Comparison of ENCODE assay signal across 33 cellular contexts in genomic region chr9:82356131-82356530, GRCh38.
"Had no signal": no experiment of that assay in that cellular context is flagged by ENCODE, and none has a peak within 500 bp of the region (broad histone marks: within the 10 kb centered on the region; RNA-seq: fewer than 3 reads in every experiment).

No MANE protein-coding gene starts in this region.

- H3K9me3 Mint-ChIP-seq: activated CD4-positive, alpha-beta T cell treated with anti-CD3 and anti-CD28 coated beads, Interleukin-2, amount 10 ng/mL, durations not matched to agents 24 days and 14 days; activated naive CD4-positive, alpha-beta T cell treated with anti-CD3 and anti-CD28 coated beads for 36 hours; activated naive CD4-positive, alpha-beta T cell treated with anti-CD3 and anti-CD28 coated beads, Interleukin-2, amount 50 U/mL, for 24 hours; activated naive CD8-positive, alpha-beta T cell treated with anti-CD3 and anti-CD28 coated beads for 36 hours had no signal

- FAIRE-seq: colon had no signal

- H3K4me1 ChIP-seq: adrenal gland, body of pancreas, esophagus muscularis mucosa, gastroesophageal sphincter, heart right ventricle had no signal

- H3K79me2 ChIP-seq: hepatocyte had no signal

- H3K4me2 ChIP-seq: hepatocyte had no signal

- H3K36me3 ChIP-seq: adrenal gland, esophagus muscularis mucosa, gastroesophageal sphincter, heart right ventricle had no signal

- H3K27me3 ChIP-seq: adrenal gland, body of pancreas, esophagus muscularis mucosa, gastroesophageal sphincter, heart right ventricle, hepatocyte had no signal

- H3K4me1 Mint-ChIP-seq: activated CD4-positive, alpha-beta T cell treated with anti-CD3 and anti-CD28 coated beads for 36 hours; activated CD4-positive, alpha-beta T cell treated with anti-CD3 and anti-CD28 coated beads, Interleukin-2, amount 10 ng/mL, durations not matched to agents 24 days and 14 days; activated CD8-positive, alpha-beta memory T cell treated with anti-CD3 and anti-CD28 coated beads, Interleukin-2, amount 10 ng/mL, durations not matched to agents 7 days and 5 days; activated naive CD4-positive, alpha-beta T cell treated with anti-CD3 and anti-CD28 coated beads, Interleukin-2, amount 50 U/mL, for 24 hours; activated naive CD8-positive, alpha-beta T cell treated with anti-CD3 and anti-CD28 coated beads for 36 hours; activated naive CD8-positive, alpha-beta T cell treated with anti-CD3 and anti-CD28 coated beads, Interleukin-2, amount 50 U/mL, for 24 hours had no signal

- DNase-seq: activated CD4-positive, alpha-beta memory T cell treated with anti-CD3 and anti-CD28 coated beads for 36 hours; activated CD4-positive, alpha-beta T cell treated with anti-CD3 and anti-CD28 coated beads for 36 hours; activated CD4-positive, alpha-beta T cell treated with anti-CD3 and anti-CD28 coated beads, Interleukin-2, amount 10 ng/mL, durations not matched to agents 24 days and 14 days; activated CD4-positive, CD25-positive, alpha-beta regulatory T cell; activated CD4-positive, CD25-positive, alpha-beta regulatory T cell treated with anti-CD3 and anti-CD28 coated beads, Interleukin-2, amount 50 U/mL, for 72 hours; activated CD8-positive, alpha-beta memory T cell treated with anti-CD3 and anti-CD28 coated beads, Interleukin-2, amount 10 ng/mL, durations not matched to agents 7 days and 5 days; activated CD8-positive, alpha-beta memory T cell treated with anti-CD3 and anti-CD28 coated beads, Interleukin-2, amount 50 U/mL, for 4 hours; activated CD8-positive, alpha-beta T cell treated with anti-CD3 and anti-CD28 coated beads, Interleukin-2, amount 10 ng/mL, durations not matched to agents 7 days and 5 days; activated effector memory CD4-positive, alpha-beta T cell treated with anti-CD3 and anti-CD28 coated beads, Interleukin-2, amount 50 U/mL, for 16 hours; activated naive CD4-positive, alpha-beta T cell treated with anti-CD3 and anti-CD28 coated beads for 36 hours; activated naive CD8-positive, alpha-beta T cell treated with anti-CD3 and anti-CD28 coated beads for 36 hours; activated naive CD8-positive, alpha-beta T cell treated with anti-CD3 and anti-CD28 coated beads, Interleukin-2, amount 50 U/mL, for 24 hours; activated T-cell treated with anti-CD3 and anti-CD28 coated beads, Interleukin-2, amount 50 U/mL, for 1 hour; activated T-cell treated with anti-CD3 and anti-CD28 coated beads, Interleukin-2, amount 50 U/mL, for 48 hours; adrenal gland; amygdala; aorta; body of pancreas; caudate nucleus; cortex of kidney; dermis blood vessel endothelial cell; effector CD4-positive, alpha-beta T cell; effector memory CD8-positive, alpha-beta T cell; erythroblast; foreskin melanocyte; heart right ventricle had no signal

- H3K27me3 Mint-ChIP-seq: activated CD4-positive, alpha-beta memory T cell treated with anti-CD3 and anti-CD28 coated beads for 36 hours; activated CD4-positive, alpha-beta T cell treated with anti-CD3 and anti-CD28 coated beads for 36 hours; activated CD4-positive, alpha-beta T cell treated with anti-CD3 and anti-CD28 coated beads, Interleukin-2, amount 10 ng/mL, durations not matched to agents 24 days and 14 days; activated CD8-positive, alpha-beta memory T cell treated with anti-CD3 and anti-CD28 coated beads, Interleukin-2, amount 10 ng/mL, durations not matched to agents 7 days and 5 days; activated naive CD4-positive, alpha-beta T cell treated with anti-CD3 and anti-CD28 coated beads, Interleukin-2, amount 50 U/mL, for 24 hours; activated naive CD8-positive, alpha-beta T cell treated with anti-CD3 and anti-CD28 coated beads for 36 hours; activated naive CD8-positive, alpha-beta T cell treated with anti-CD3 and anti-CD28 coated beads, Interleukin-2, amount 50 U/mL, for 24 hours; effector memory CD8-positive, alpha-beta T cell had no signal

- H3K27ac ChIP-seq: adrenal gland, body of pancreas, esophagus muscularis mucosa, gastroesophageal sphincter, heart right ventricle, hepatocyte had no signal

- H3K4me3 ChIP-seq: adrenal gland, body of pancreas, esophagus muscularis mucosa, gastroesophageal sphincter, heart right ventricle, hepatocyte had no signal

- H2AFZ ChIP-seq: hepatocyte had no signal

- H3K9me3 ChIP-seq: adrenal gland, body of pancreas, esophagus muscularis mucosa, gastroesophageal sphincter, heart right ventricle had no signal

- H3K27ac Mint-ChIP-seq: activated CD4-positive, alpha-beta memory T cell treated with anti-CD3 and anti-CD28 coated beads for 36 hours; activated CD4-positive, alpha-beta T cell treated with anti-CD3 and anti-CD28 coated beads for 36 hours; activated CD4-positive, alpha-beta T cell treated with anti-CD3 and anti-CD28 coated beads, Interleukin-2, amount 10 ng/mL, durations not matched to agents 24 days and 14 days; activated CD8-positive, alpha-beta memory T cell treated with anti-CD3 and anti-CD28 coated beads, Interleukin-2, amount 10 ng/mL, durations not matched to agents 7 days and 5 days; activated CD8-positive, alpha-beta T cell treated with anti-CD3 and anti-CD28 coated beads, Interleukin-2, amount 10 ng/mL, durations not matched to agents 7 days and 5 days; activated naive CD4-positive, alpha-beta T cell treated with anti-CD3 and anti-CD28 coated beads for 36 hours; activated naive CD4-positive, alpha-beta T cell treated with anti-CD3 and anti-CD28 coated beads, Interleukin-2, amount 50 U/mL, for 24 hours; activated naive CD8-positive, alpha-beta T cell treated with anti-CD3 and anti-CD28 coated beads for 36 hours; activated naive CD8-positive, alpha-beta T cell treated with anti-CD3 and anti-CD28 coated beads, Interleukin-2, amount 50 U/mL, for 24 hours; activated T-helper 1 cell treated with anti-CD3 and anti-CD28 coated beads, Interleukin-12 subunit alpha, Interleukin-12 subunit beta, Interleukin-2, Interleukin-4 antibody, amounts not matched to agents 30 ng/mL and 10 ng/mL and 1 ng/mL, durations not matched to agents 14 hours and 24 hours and 36 hours; activated T-helper 2 cell treated with anti-CD3 and anti-CD28 coated beads, Interferon-gamma antibody, Interleukin-2, Interleukin-4, amounts not matched to agents 10 μg/mL and 5 μg/mL and 100 μg/mL, durations not matched to agents 14 hours and 24 hours and 36 hours; effector memory CD8-positive, alpha-beta T cell had no signal

- H3K4me3 Mint-ChIP-seq: activated CD4-positive, alpha-beta memory T cell treated with anti-CD3 and anti-CD28 coated beads for 36 hours; activated CD4-positive, alpha-beta T cell treated with anti-CD3 and anti-CD28 coated beads for 36 hours; activated CD4-positive, alpha-beta T cell treated with anti-CD3 and anti-CD28 coated beads, Interleukin-2, amount 10 ng/mL, durations not matched to agents 24 days and 14 days; activated CD8-positive, alpha-beta memory T cell treated with anti-CD3 and anti-CD28 coated beads, Interleukin-2, amount 10 ng/mL, durations not matched to agents 7 days and 5 days; activated CD8-positive, alpha-beta T cell treated with anti-CD3 and anti-CD28 coated beads, Interleukin-2, amount 10 ng/mL, durations not matched to agents 7 days and 5 days; activated naive CD4-positive, alpha-beta T cell treated with anti-CD3 and anti-CD28 coated beads for 36 hours; activated naive CD4-positive, alpha-beta T cell treated with anti-CD3 and anti-CD28 coated beads, Interleukin-2, amount 50 U/mL, for 24 hours; activated naive CD8-positive, alpha-beta T cell treated with anti-CD3 and anti-CD28 coated beads for 36 hours; activated naive CD8-positive, alpha-beta T cell treated with anti-CD3 and anti-CD28 coated beads, Interleukin-2, amount 50 U/mL, for 24 hours; activated T-helper 1 cell treated with anti-CD3 and anti-CD28 coated beads, Interleukin-12 subunit alpha, Interleukin-12 subunit beta, Interleukin-2, Interleukin-4 antibody, amounts not matched to agents 30 ng/mL and 10 ng/mL and 1 ng/mL, durations not matched to agents 14 hours and 24 hours and 36 hours; effector memory CD8-positive, alpha-beta T cell had no signal

- H3K36me3 Mint-ChIP-seq: activated CD4-positive, alpha-beta memory T cell treated with anti-CD3 and anti-CD28 coated beads for 36 hours; activated CD8-positive, alpha-beta memory T cell treated with anti-CD3 and anti-CD28 coated beads, Interleukin-2, amount 10 ng/mL, durations not matched to agents 7 days and 5 days; activated naive CD4-positive, alpha-beta T cell treated with anti-CD3 and anti-CD28 coated beads, Interleukin-2, amount 50 U/mL, for 24 hours; activated naive CD8-positive, alpha-beta T cell treated with anti-CD3 and anti-CD28 coated beads for 36 hours had no signal
